In genomic region chr12:32551058-32551457, GRCh38 we compare ENCODE assay signal across 1 cellular context.
TF ChIP-seq lines count a peak whose summit lies in the region.

No MANE protein-coding gene starts in this region.

TF ChIP-seq in WTC11, 78 proteins besides CTCF, POLR2A, EP300 and RAD21 (continued from another document):
- TF ChIP-seq TCF7 (CRISPR knock-in tag; IDR thresholded peaks at IDR 0.05; ENCODE audit: low read depth) (no peak), PRRX2 (CRISPR knock-in tag; IDR thresholded peaks at IDR 0.05) (no peak), FOXP1 (CRISPR knock-in tag; IDR thresholded peaks at IDR 0.05; ENCODE audit: borderline replicate concordance) (no peak), ZSCAN18 (CRISPR knock-in tag; IDR thresholded peaks at IDR 0.05) (no peak), NFE2L1 (CRISPR knock-in tag; IDR thresholded peaks at IDR 0.05) (no peak)
